In genomic region chr11:46836431-46836830, GRCh38 we compare ENCODE assay signal across 26 cellular contexts.
"Had no signal": no experiment of that assay in that cellular context is flagged by ENCODE, and none has a peak within 500 bp of the region (broad histone marks: within the 10 kb centered on the region; RNA-seq: fewer than 3 reads in every experiment).

No MANE protein-coding gene starts in this region.

- FAIRE-seq: colon, endothelial cell of umbilical vein, frontal cortex, kidney had no signal

- H3K27me3 ChIP-seq: dorsolateral prefrontal cortex, esophagus muscularis mucosa, foreskin keratinocyte, gastroesophageal sphincter, heart left ventricle, hepatocyte had no signal

- ATAC-seq: foreskin keratinocyte; gastroesophageal sphincter; heart left ventricle; left colon; left lobe of liver; lower lobe of right lung; naive thymus-derived CD4-positive, alpha-beta T cell had no signal

- H3K4me3 Mint-ChIP-seq: immature natural killer cell; memory B cell; naive thymus-derived CD4-positive, alpha-beta T cell had no signal

- H2AFZ ChIP-seq: hepatocyte had no signal

- H3K9me3 Mint-ChIP-seq: immature natural killer cell; memory B cell; naive thymus-derived CD4-positive, alpha-beta T cell had no signal

- H3K27me3 Mint-ChIP-seq: memory B cell; naive thymus-derived CD4-positive, alpha-beta T cell had no signal

- H3K4me3 ChIP-seq: coronary artery, dorsolateral prefrontal cortex, esophagus muscularis mucosa, gastroesophageal sphincter, heart left ventricle, hepatocyte, left ventricle myocardium inferior, lower lobe of right lung had no signal

- H3K36me3 ChIP-seq: esophagus muscularis mucosa, gastroesophageal sphincter, left ventricle myocardium inferior, lower lobe of right lung had no signal

- H3K9me3 ChIP-seq: esophagus muscularis mucosa, gastroesophageal sphincter, heart left ventricle, left ventricle myocardium inferior, lower lobe of right lung had no signal

- DNase-seq: dermis blood vessel endothelial cell; dorsolateral prefrontal cortex; effector CD4-positive, alpha-beta T cell; effector memory CD4-positive, alpha-beta T cell; foreskin keratinocyte; heart left ventricle; hypothalamus; immature natural killer cell; islet precursor cell; kidney; kidney glomerular epithelial cell; left colon; left ventricle myocardium inferior; lower lobe of right lung; mesendoderm; midbrain; naive thymus-derived CD4-positive, alpha-beta T cell had no signal

- H3K4me2 ChIP-seq: hepatocyte had no signal

- H3K27ac Mint-ChIP-seq: memory B cell; naive thymus-derived CD4-positive, alpha-beta T cell had no signal

- H3K36me3 Mint-ChIP-seq: immature natural killer cell had no signal

- H3K27ac ChIP-seq: coronary artery, dorsolateral prefrontal cortex, esophagus muscularis mucosa, foreskin keratinocyte, gastroesophageal sphincter, heart left ventricle, hepatocyte, left ventricle myocardium inferior, lower lobe of right lung had no signal
